Comparison of ENCODE assay signal across 10 cellular contexts in genomic region chr10:96789571-96790108, GRCh38. TPM values are rescaled to one million over a fixed set of nuclear protein-coding genes. Genes with fewer than 3 reads are reported as not detected.
DNase-seq lines count a peak whose midpoint lies in the region; ATAC-seq and TF ChIP-seq lines count a peak whose summit lies in the region.
"Had no signal": no experiment of that assay in that cellular context is flagged by ENCODE, and none has a peak within 500 bp of the region (broad histone marks: within the 10 kb centered on the region; RNA-seq: fewer than 3 reads in every experiment).

No MANE protein-coding gene starts in this region.

- H3K4me1 Mint-ChIP-seq in naive thymus-derived CD4-positive, alpha-beta T cell, result peaks cover 0 to 2% (median 0%) of the 10 kb centered on the region in 7 donors

- H3K9me3 ChIP-seq in naive thymus-derived CD4-positive, alpha-beta T cell (ENCODE audit: control insufficient read depth in 2 of 3, low read length in 3 of 3), result no peaks in the 10 kb centered on the region

- peaks cover 18 to 30% (median 28%) of the 10 kb centered on the region in 5 donors for H3K27me3 Mint-ChIP-seq in naive thymus-derived CD4-positive, alpha-beta T cell

- no peak overlapping the region for H3K27ac ChIP-seq in naive thymus-derived CD4-positive, alpha-beta T cell (ENCODE audit: low read depth, low read length)
- no peak overlapping the region for H3K27ac ChIP-seq in coronary artery
- H3K27ac ChIP-seq: cardiac muscle cell had no signal

- intact Hi-C loops in naive thymus-derived CD4-positive, alpha-beta T cell (cut with micrococcal nuclease), result loop anchor here in 1 of 2 donors (1.0 kb wide), 2 partner anchors 41 to 236 kb away; no protein-coding TSS in a partner anchor
- intact Hi-C loops in posterior vena cava (cut with DNase I), result no loop called here

- POLR2A ChIA-PET in naive thymus-derived CD4-positive, alpha-beta T cell (lab: Charles Lee), result no interaction called here

- H3K9me3 Mint-ChIP-seq in naive thymus-derived CD4-positive, alpha-beta T cell, result peaks cover 0 to under 1% (median 0%) of the 10 kb centered on the region in 11 donors

- H3K36me3 ChIP-seq in naive thymus-derived CD4-positive, alpha-beta T cell (ENCODE audit: control insufficient read depth in 2 of 3, insufficient read depth in 3 of 3, low read length in 3 of 3), result no peaks in the 10 kb centered on the region
- H3K36me3 ChIP-seq: cardiac muscle cell had no signal

- no peaks in the 10 kb centered on the region for H3K36me3 Mint-ChIP-seq in naive thymus-derived CD4-positive, alpha-beta T cell

- H3K4me3 Mint-ChIP-seq in naive thymus-derived CD4-positive, alpha-beta T cell, result no peak overlapping the region

- H3K27me3 ChIP-seq in naive thymus-derived CD4-positive, alpha-beta T cell (ENCODE audit: control insufficient read depth in 2 of 2, insufficient read depth in 2 of 2, low read length in 2 of 2), result no peaks in the 10 kb centered on the region

- H3K4me3 ChIP-seq in naive thymus-derived CD4-positive, alpha-beta T cell (ENCODE audit: low read length), result no peak overlapping the region
- H3K4me3 ChIP-seq in coronary artery, result no peak overlapping the region
- H3K4me3 ChIP-seq: cardiac muscle cell had no signal

- CTCF ChIA-PET in naive thymus-derived CD4-positive, alpha-beta T cell (lab: Charles Lee), result no interaction called here

- no peaks in the 10 kb centered on the region for H3K4me1 ChIP-seq in naive thymus-derived CD4-positive, alpha-beta T cell (ENCODE audit: control insufficient read depth in 2 of 2, insufficient read depth in 2 of 2, low read length in 2 of 2)

- DNase-seq in NOMO-1 treated with DMSO at 0.1 percent for 48 hours (lab: John Stamatoyannopoulos, UW; ENCODE audit: unreplicated experiment), result peak; percentile 9
- DNase-seq in naive thymus-derived CD4-positive, alpha-beta T cell, result peak in 3 of 9 donors; percentile 39 to 65 (median 57)
- no peak for DNase-seq in posterior vena cava (ENCODE audit: low spot score)
- no peak for DNase-seq in NCI-H2029 treated with DMSO at 0.1 percent for 48 hours (lab: John Stamatoyannopoulos, UW)
- no peak for DNase-seq in coronary artery (ENCODE audit: low spot score)
- DNase-seq in RPMI8226, result no peak
- DNase-seq: left ventricle myocardium superior had no signal

- no peak for TF ChIP-seq CTCF in coronary artery (IDR thresholded peaks at IDR 0.05)

- ATAC-seq in GM18868 (IDR thresholded peaks at IDR 0.05; ENCODE audit: unreplicated experiment), result peak; percentile 98
- peak; percentile 53 for ATAC-seq in HG02798 (IDR thresholded peaks at IDR 0.05; ENCODE audit: poor library complexity, unreplicated experiment)
- peak; percentile 90 for ATAC-seq in naive thymus-derived CD4-positive, alpha-beta T cell
- ATAC-seq: left ventricle myocardium superior had no signal

- H3K27ac Mint-ChIP-seq in naive thymus-derived CD4-positive, alpha-beta T cell, result no peak overlapping the region

RNA-seq across cellular contexts. Expression of gene LCOR, which starts 42.5 kb away (rescaled TPM):
- 10 to 100 TPM; 25.3 to 55.9 (median 51.8) TPM for total RNA-seq in naive thymus-derived CD4-positive, alpha-beta T cell
- 10 to 100 TPM; 26.8 to 27.1 TPM for polyA plus RNA-seq in naive thymus-derived CD4-positive, alpha-beta T cell
- 10 to 100 TPM; 20.9 to 36.0 TPM for total RNA-seq in posterior vena cava
